9 cellular contexts compared by ENCODE assay signal in genomic region chrX:48761674-48762471, GRCh38. TPM values are rescaled to one million over a fixed set of nuclear protein-coding genes. Genes with fewer than 3 reads are reported as not detected.
DNase-seq lines count a peak whose midpoint lies in the region; ATAC-seq and TF ChIP-seq lines count a peak whose summit lies in the region.
"Had no signal": no experiment of that assay in that cellular context is flagged by ENCODE, and none has a peak within 500 bp of the region (broad histone marks: within the 10 kb centered on the region; RNA-seq: fewer than 3 reads in every experiment).

Gene GLOD5 (plus strand): TSS chrX:48761747. CDS start chrX:48761791, 44 bp downstream.

- no peaks in the 10 kb centered on the region for H3K36me3 Mint-ChIP-seq in neural progenitor cell

- H4K20me1 ChIP-seq in mammary epithelial cell (ENCODE audit: insufficient read depth, low read length) (no peaks in the 10 kb centered on the region), neural progenitor cell (ENCODE audit: low read depth) (no peaks in the 10 kb centered on the region)

- H3K36me3 ChIP-seq in mammary epithelial cell (ENCODE audit: insufficient read depth, low read length) (no peaks in the 10 kb centered on the region), neural progenitor cell (no peaks in the 10 kb centered on the region)

- CTCF ChIA-PET in mammary epithelial cell (lab: Charles Lee; ENCODE audit: low non-redundant PET): no interaction called here

- H3K27ac Mint-ChIP-seq in neural progenitor cell: no peak within 1 kb of the TSS

- H3K27me3 ChIP-seq in mammary epithelial cell (ENCODE audit: insufficient read depth, low read length): no peaks in the 10 kb centered on the region
- H3K27me3 ChIP-seq in neural progenitor cell: no peaks in the 10 kb centered on the region

- intact Hi-C loops in mammary epithelial cell (cut with micrococcal nuclease) (loop anchor here (1.0 to 10.0 kb wide), 7 partner anchors 95 to 395 kb away; partner anchors contain the start of genes PQBP1, TFE3 and TIMM17B), left ventricle myocardium superior (cut with micrococcal nuclease) (no loop called here)

- in situ Hi-C loops in mammary epithelial cell (cut with MboI; ENCODE audit: low sequenced_read_pairs in 2 of 2): loop anchor here in 1 of 2 donors (10.0 kb wide), 1 partner anchor 153 kb away; the partner anchor contains the start of genes PIM2 and SLC35A2

- H3K4me2 ChIP-seq in mammary epithelial cell (ENCODE audit: insufficient read depth, low read depth, low read length) (peak within 1 kb of the TSS; percentile 54), neural progenitor cell (no peak within 1 kb of the TSS)

- no peaks in the 10 kb centered on the region for H3F3A ChIP-seq in neural progenitor cell (ENCODE audit: low read depth)

- H3K4me3 ChIP-seq in mammary epithelial cell (replicated peaks in 1 of 3; ENCODE audit: insufficient read depth in 1 of 3, low read depth in 2 of 3, low read length in 3 of 3) (no peak within 1 kb of the TSS), neural progenitor cell (no peak within 1 kb of the TSS)
- H3K4me3 ChIP-seq: SK-N-MC had no signal

- H3K4me1 ChIP-seq in mammary epithelial cell (ENCODE audit: insufficient read depth, low read length) (no peaks in the 10 kb centered on the region), neural progenitor cell (no peaks in the 10 kb centered on the region)

- no peaks in the 10 kb centered on the region for H3K4me1 Mint-ChIP-seq in neural progenitor cell

- no peak for ATAC-seq in HG03139 (IDR thresholded peaks at IDR 0.05; ENCODE audit: unreplicated experiment)
- ATAC-seq in HG03520 (IDR thresholded peaks at IDR 0.05; ENCODE audit: unreplicated experiment): no peak
- ATAC-seq in left ventricle myocardium superior: no peak

- BruUV-seq in mammary epithelial cell (replicated peaks; lab: Mats Ljungman, UMichigan): no TSS peak

- peaks cover 6% of the 10 kb centered on the region for H3K9me3 Mint-ChIP-seq in neural progenitor cell

- no peak within 1 kb of the TSS for H3K27ac ChIP-seq in mammary epithelial cell (ENCODE audit: insufficient read depth, low read depth, low read length)
- no peak within 1 kb of the TSS for H3K27ac ChIP-seq in neural progenitor cell
- H3K27ac ChIP-seq: SK-N-MC had no signal

- dilution Hi-C loops in mammary epithelial cell (cut with HindIII; ENCODE audit: low sequenced_read_pairs): no loop called here

- H3K79me2 ChIP-seq in mammary epithelial cell (ENCODE audit: insufficient read depth, low read length): no peaks in the 10 kb centered on the region
- H3K79me2 ChIP-seq in neural progenitor cell (ENCODE audit: low read depth): no peaks in the 10 kb centered on the region

- H2AFZ ChIP-seq in mammary epithelial cell (ENCODE audit: low read depth, low read length) (peak within 1 kb of the TSS; percentile 72), neural progenitor cell (replicated peaks) (no peak within 1 kb of the TSS)

- H3K9ac ChIP-seq in mammary epithelial cell (ENCODE audit: insufficient read depth, low read length) (no peak within 1 kb of the TSS), neural progenitor cell (no peak within 1 kb of the TSS)

- H3K27me3 Mint-ChIP-seq in neural progenitor cell (ENCODE audit: insufficient read depth, low read depth): peaks cover 4% of the 10 kb centered on the region

- 31% methylated on average over 10 of the region's 12 CpGs for WGBS in mammary epithelial cell (ENCODE audit: low coverage, missing lambda C conversion rate)

- peak; percentile 9 for DNase-seq in H4 (ENCODE audit: low spot score)
- DNase-seq in NCI-H2107 (lab: John Stamatoyannopoulos, UW): peak; percentile 71
- DNase-seq in mammary epithelial cell: peak; percentile 57
- peak; percentile 54 for DNase-seq in neural progenitor cell (ENCODE audit: low spot score)
- no peak for DNase-seq in left ventricle myocardium superior

- no peak within 1 kb of the TSS for H3K4me3 Mint-ChIP-seq in neural progenitor cell

- peak; percentile 27 to 57 for TF ChIP-seq CTCF in mammary epithelial cell (conservative IDR thresholded peaks at IDR 0.05 in 1 of 2, IDR thresholded peaks at IDR 0.05 in 1 of 2; ENCODE audit: extremely low read depth in 1 of 2, insufficient read depth in 1 of 2, low read depth in 1 of 2, low read length in 2 of 2)
- peak; percentile 46 for TF ChIP-seq CTCF in neural progenitor cell (IDR thresholded peaks at IDR 0.05)

- H3K9me3 ChIP-seq in mammary epithelial cell (replicated peaks; ENCODE audit: insufficient read depth, low read length): no peaks in the 10 kb centered on the region
- H3K9me3 ChIP-seq in neural progenitor cell (ENCODE audit: low read depth): no peaks in the 10 kb centered on the region

RNA-seq across cellular contexts. Expression of gene GLOD5, which starts in this region (rescaled TPM):
- total RNA-seq in H4 (2014; rRNA removed; shearing (Covaris generic)): not detected in 2 replicates
- total RNA-seq in mammary epithelial cell (not detected), neural progenitor cell (ENCODE audit: low replicate concordance) (not detected in 2 replicates), left ventricle myocardium superior (not detected)
- polyA plus RNA-seq in mammary epithelial cell: not detected
- polyA minus RNA-seq in mammary epithelial cell: not detected
- total RNA-seq: lung microvascular endothelial cell had no signal

Comparison
In these comparisons a context has a peak if more than half of its experiments do, and no peak if none do; other contexts are left out.
1. Peak in DNase-seq in H4; RNA of the gene not detected or under 1 TPM.
2. Peak in DNase-seq and H3K4me2 ChIP-seq in mammary epithelial cell; RNA of the gene not detected or under 1 TPM.
3. Peak in DNase-seq in neural progenitor cell; RNA of the gene not detected or under 1 TPM.